1 cellular context compared by ENCODE assay signal in genomic region chr2:240935101-240935876, GRCh38.
TF ChIP-seq lines count a peak whose summit lies in the region.

No MANE protein-coding gene starts in this region.

TF ChIP-seq in SK-N-SH treated with all-trans-retinoic acid at 6 μM for 48 hours, 23 proteins besides CTCF, POLR2A, EP300 and RAD21 (continued from another document):
- TF ChIP-seq, protein P1, sequence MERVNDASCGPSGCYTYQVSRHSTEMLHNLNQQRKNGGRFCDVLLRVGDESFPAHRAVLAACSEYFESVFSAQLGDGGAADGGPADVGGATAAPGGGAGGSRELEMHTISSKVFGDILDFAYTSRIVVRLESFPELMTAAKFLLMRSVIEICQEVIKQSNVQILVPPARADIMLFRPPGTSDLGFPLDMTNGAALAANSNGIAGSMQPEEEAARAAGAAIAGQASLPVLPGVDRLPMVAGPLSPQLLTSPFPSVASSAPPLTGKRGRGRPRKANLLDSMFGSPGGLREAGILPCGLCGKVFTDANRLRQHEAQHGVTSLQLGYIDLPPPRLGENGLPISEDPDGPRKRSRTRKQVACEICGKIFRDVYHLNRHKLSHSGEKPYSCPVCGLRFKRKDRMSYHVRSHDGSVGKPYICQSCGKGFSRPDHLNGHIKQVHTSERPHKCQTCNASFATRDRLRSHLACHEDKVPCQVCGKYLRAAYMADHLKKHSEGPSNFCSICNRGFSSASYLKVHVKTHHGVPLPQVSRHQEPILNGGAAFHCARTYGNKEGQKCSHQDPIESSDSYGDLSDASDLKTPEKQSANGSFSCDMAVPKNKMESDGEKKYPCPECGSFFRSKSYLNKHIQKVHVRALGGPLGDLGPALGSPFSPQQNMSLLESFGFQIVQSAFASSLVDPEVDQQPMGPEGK (CRISPR knock-in tag; IDR thresholded peaks at IDR 0.05; ENCODE audit: borderline replicate concordance): no peak
- no peak for TF ChIP-seq GLIS3 (CRISPR knock-in tag; IDR thresholded peaks at IDR 0.05)
- no peak for TF ChIP-seq SNAI2 (CRISPR knock-in tag; IDR thresholded peaks at IDR 0.05)
